Comparison of ENCODE assay signal across 8 cellular contexts in genomic region chr11:33258631-33259184, GRCh38. TPM values are rescaled to one million over a fixed set of nuclear protein-coding genes. Genes with fewer than 3 reads are reported as not detected.
A peak's percentile ranks its signal among the peaks of the same experiment; 100 is the strongest.
DNase-seq lines count a peak whose midpoint lies in the region; ATAC-seq, FAIRE-seq and TF ChIP-seq lines count a peak whose summit lies in the region.

No MANE protein-coding gene starts in this region.

- no peak for TF ChIP-seq RAD21 in A549 (conservative IDR thresholded peaks at IDR 0.05 in 1 of 2, IDR thresholded peaks at IDR 0.05 in 1 of 2)

- no peaks in the 10 kb centered on the region for H3K27me3 ChIP-seq in osteoblast (ENCODE audit: insufficient read depth, low read length)

- H3K4me3 ChIP-seq in A549 (peak overlapping the region; percentile 94), fibroblast of the aortic adventitia (ENCODE audit: low read depth, low read length) (peak overlapping the region; percentile 91), osteoblast (ENCODE audit: insufficient read depth, low read length) (peak overlapping the region; percentile 97)

- no peaks in the 10 kb centered on the region for H3K36me3 ChIP-seq in osteoblast (ENCODE audit: insufficient read depth, low read length)

- H3K27ac ChIP-seq in A549 (peak overlapping the region; percentile 99 to 100), VCaP (peak overlapping the region; percentile 99), osteoblast (ENCODE audit: low read depth, low read length) (peak overlapping the region; percentile 98)

- CTCF ChIA-PET in A549 (lab: Yijun Ruan, JAX): interaction anchor here (0.5 to 1.3 kb wide), 3 partner anchors 10 to 38 kb away, joined by 3 to 6 read pairs (median 3); no protein-coding TSS in a partner anchor

- ATAC-seq in A549 (peak; percentile 46 to 51), GM18868 (IDR thresholded peaks at IDR 0.05; ENCODE audit: unreplicated experiment) (peak; percentile 10), HG02884 (IDR thresholded peaks at IDR 0.05; ENCODE audit: unreplicated experiment) (no peak), HG03520 (IDR thresholded peaks at IDR 0.05; ENCODE audit: unreplicated experiment) (no peak)

- H2AFZ ChIP-seq in osteoblast (ENCODE audit: low read length): peak overlapping the region; percentile 88

- peaks cover 46% of the 10 kb centered on the region for H4K20me1 ChIP-seq in osteoblast (ENCODE audit: insufficient read depth, low read length)

- POLR2A ChIA-PET in A549 (lab: Yijun Ruan, JAX): no interaction called here

- peak overlapping the region; percentile 90 for H3K4me2 ChIP-seq in A549
- peak overlapping the region; percentile 90 for H3K4me2 ChIP-seq in osteoblast (ENCODE audit: insufficient read depth, low read length)

- no peaks in the 10 kb centered on the region for H3K9me3 ChIP-seq in A549
- H3K9me3 ChIP-seq in osteoblast (ENCODE audit: low read depth, low read length): no peaks in the 10 kb centered on the region

- H3K4me1 ChIP-seq in A549 (peaks cover 34% of the 10 kb centered on the region), osteoblast (ENCODE audit: insufficient read depth, low read length) (peaks cover 24% of the 10 kb centered on the region)

- TF ChIP-seq CTCF in A549 (IDR thresholded peaks at IDR 0.05) (no peak), VCaP (conservative IDR thresholded peaks at IDR 0.05) (peak; percentile 13; the same call in 1 of the 2 replicates), fibroblast of the aortic adventitia (IDR thresholded peaks at IDR 0.05; ENCODE audit: insufficient read depth, low read length) (no peak), osteoblast (IDR thresholded peaks at IDR 0.05; ENCODE audit: extremely low read depth, low read depth, low read length) (no peak)

- no peak for FAIRE-seq in A549 (lab: Jason Lieb, UNC)

- DNase-seq in A549 (ENCODE audit: low read depth in 1 of 2, low spot score in 1 of 2) (peak in 1 of 2 experiments; percentile 76), HT-29 (ENCODE audit: low spot score) (peak; percentile 88), fibroblast of the aortic adventitia (ENCODE audit: low read depth) (peak; percentile 72), osteoblast (ENCODE audit: insufficient read length, low spot score, missing footprints) (no peak)

- no peak for TF ChIP-seq EP300 in A549 (IDR thresholded peaks at IDR 0.05)

- WGBS in A549 (ENCODE audit: missing lambda C conversion rate): 1% methylated on average over 14 of the region's 14 CpGs

- no peak for TF ChIP-seq POLR2A in A549 (IDR thresholded peaks at IDR 0.05; ENCODE audit: low read length)

- peaks cover 61% of the 10 kb centered on the region for H3K79me2 ChIP-seq in osteoblast (ENCODE audit: insufficient read depth, low read length)

TF ChIP-seq in A549, 52 proteins besides CTCF, POLR2A, EP300 and RAD21:
- TF ChIP-seq PBX3 (IDR thresholded peaks at IDR 0.05): no peak
- TF ChIP-seq BCL3 (IDR thresholded peaks at IDR 0.05): no peak
- no peak for TF ChIP-seq EHMT2 (IDR thresholded peaks at IDR 0.05; ENCODE audit: low read depth)
- TF ChIP-seq CHD4 (IDR thresholded peaks at IDR 0.05; ENCODE audit: borderline replicate concordance): no peak
- TF ChIP-seq, protein P1, sequence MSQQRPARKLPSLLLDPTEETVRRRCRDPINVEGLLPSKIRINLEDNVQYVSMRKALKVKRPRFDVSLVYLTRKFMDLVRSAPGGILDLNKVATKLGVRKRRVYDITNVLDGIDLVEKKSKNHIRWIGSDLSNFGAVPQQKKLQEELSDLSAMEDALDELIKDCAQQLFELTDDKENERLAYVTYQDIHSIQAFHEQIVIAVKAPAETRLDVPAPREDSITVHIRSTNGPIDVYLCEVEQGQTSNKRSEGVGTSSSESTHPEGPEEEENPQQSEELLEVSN (IDR thresholded peaks at IDR 0.05; ENCODE audit: borderline replicate concordance, low read depth): no peak
- TF ChIP-seq RARB (CRISPR knock-in tag; IDR thresholded peaks at IDR 0.05): no peak
- no peak; the same call in 1 of the 2 replicates for TF ChIP-seq FOSB (CRISPR knock-in tag; IDR thresholded peaks at IDR 0.05)
- no peak for TF ChIP-seq PHF8 (IDR thresholded peaks at IDR 0.05; ENCODE audit: borderline replicate concordance, low read depth)
- no peak for TF ChIP-seq HOXB13 (CRISPR knock-in tag; IDR thresholded peaks at IDR 0.05; ENCODE audit: low read depth)
- TF ChIP-seq NR3C1 (IDR thresholded peaks at IDR 0.05): no peak
- TF ChIP-seq BHLHE40 (IDR thresholded peaks at IDR 0.05; ENCODE audit: low read depth, low read length): no peak
- no peak for TF ChIP-seq RFX5 (IDR thresholded peaks at IDR 0.05)
- TF ChIP-seq, protein P2, sequence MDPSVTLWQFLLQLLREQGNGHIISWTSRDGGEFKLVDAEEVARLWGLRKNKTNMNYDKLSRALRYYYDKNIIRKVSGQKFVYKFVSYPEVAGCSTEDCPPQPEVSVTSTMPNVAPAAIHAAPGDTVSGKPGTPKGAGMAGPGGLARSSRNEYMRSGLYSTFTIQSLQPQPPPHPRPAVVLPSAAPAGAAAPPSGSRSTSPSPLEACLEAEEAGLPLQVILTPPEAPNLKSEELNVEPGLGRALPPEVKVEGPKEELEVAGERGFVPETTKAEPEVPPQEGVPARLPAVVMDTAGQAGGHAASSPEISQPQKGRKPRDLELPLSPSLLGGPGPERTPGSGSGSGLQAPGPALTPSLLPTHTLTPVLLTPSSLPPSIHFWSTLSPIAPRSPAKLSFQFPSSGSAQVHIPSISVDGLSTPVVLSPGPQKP (IDR thresholded peaks at IDR 0.05; ENCODE audit: low read depth, low read length): no peak

RNA-seq across cellular contexts. Expression of gene HIPK3, which starts 1.5 kb away (rescaled TPM):
- polyA plus RNA-seq in A549 (2011; rRNA removed) (31.6 and 37.5 TPM in 2 replicates), A549 (2017; fragmentation: RNase III; extraction: RNeasy Plus Mini Kit Qiagen cat#74134 plus additional on column Dnase treatment) (12.7 to 15.7 TPM (median 15.1 TPM) in 3 replicates)
- 5.3 and 7.1 TPM in 2 replicates for polyA plus RNA-seq in A549 (2012; cell fraction: cytosol; rRNA removed)
- 4.5 and 6.0 TPM in 2 replicates for polyA plus RNA-seq in A549 (2012; cell fraction: nucleus; rRNA removed)
- polyA minus RNA-seq in A549 (2011; rRNA and poly(A)+ RNA removed): 93.0 and 111 TPM in 2 replicates
- total RNA-seq in HT-29 (2014; rRNA removed; shearing (Covaris generic)): 27.2 and 31.1 TPM in 2 replicates
- total RNA-seq in fibroblast of the aortic adventitia (ENCODE audit: low replicate concordance) (164 and 369 TPM in 2 replicates), osteoblast (188 and 195 TPM in 2 replicates)

Comparison
In these comparisons a context has a peak if more than half of its experiments do, and no peak if none do; other contexts are left out.
1. ATAC-seq: peak in A549 (2 of 2) and GM18868 (single experiment); none in HG02884 (single experiment) and HG03520 (single experiment).
2. Peak in every context shown above with its lines, with median percentiles within 50 percentile points of each other: H3K27ac ChIP-seq and H3K4me3 ChIP-seq.